ENCODE assay signal across 13 cellular contexts in genomic region chr19:38047048-38047435, GRCh38.
DNase-seq lines count a peak whose midpoint lies in the region; ATAC-seq and FAIRE-seq lines count a peak whose summit lies in the region.
"Had no signal": no experiment of that assay in that cellular context is flagged by ENCODE, and none has a peak within 500 bp of the region (broad histone marks: within the 10 kb centered on the region; RNA-seq: fewer than 3 reads in every experiment).

No MANE protein-coding gene starts in this region.

- peak; percentile 89 for FAIRE-seq in GM18507 (lab: Jason Lieb, UNC)

- H3K27me3 Mint-ChIP-seq in T-cell, result no peaks in the 10 kb centered on the region

- DNase-seq in GM18507 (ENCODE audit: extremely low spot score, insufficient read length, low read depth), result no peak
- DNase-seq in T-cell, result peak in 2 of 34 experiments; percentile 4 to 16
- peak; percentile 33 for DNase-seq in amniotic epithelial cell (ENCODE audit: low read depth)
- DNase-seq in stimulated activated CD4-positive, alpha-beta T cell treated with anti-CD3 and anti-CD28 coated beads, Interleukin-2, amount 100 ng/mL, for 4 hours (ENCODE audit: low read depth), result peak; percentile 32
- DNase-seq in Right ventricle myocardium inferior (ENCODE audit: missing footprints), result no peak
- DNase-seq in putamen (ENCODE audit: low spot score), result no peak
- DNase-seq: activated CD8-positive, alpha-beta memory T cell treated with anti-CD3 and anti-CD28 coated beads for 24 hours; body of pancreas; DMS153; SIG-M5 had no signal

- CTCF ChIA-PET in T-cell (lab: Charles Lee), result no interaction called here

- H3K4me3 Mint-ChIP-seq in T-cell, result peak overlapping the region in 1 of 3 donors; percentile 79
- H3K4me3 Mint-ChIP-seq: endodermal cell had no signal

- peak overlapping the region; percentile 95 to 96 for H3K27ac Mint-ChIP-seq in T-cell

- H3K4me1 Mint-ChIP-seq in T-cell, result peaks cover 51 to 69% (median 58%) of the 10 kb centered on the region in 3 donors

- H3K9me3 Mint-ChIP-seq in T-cell, result no peaks in the 10 kb centered on the region

- no peaks in the 10 kb centered on the region for H3K36me3 Mint-ChIP-seq in T-cell

- ATAC-seq in T-cell (replicated peaks in 1 of 4), result no peak
- no peak for ATAC-seq in Right ventricle myocardium inferior
- no peak for ATAC-seq in GM21423 (IDR thresholded peaks at IDR 0.05; ENCODE audit: unreplicated experiment)
- ATAC-seq: body of pancreas, left lung had no signal

- intact Hi-C loops in Right ventricle myocardium inferior (cut with DNase I), result no loop called here

- POLR2A ChIA-PET in T-cell (lab: Charles Lee), result no interaction called here

Comparison
In these comparisons a context has a peak if more than half of its experiments do, and no peak if none do; other contexts are left out.
1. DNase-seq: peak in amniotic epithelial cell (single experiment) and stimulated activated CD4-positive, alpha-beta T cell treated with anti-CD3 and anti-CD28 coated beads, Interleukin-2, amount 100 ng/mL, for 4 hours (single experiment); none in GM18507 (single experiment), Right ventricle myocardium inferior (single experiment) and putamen (single experiment).